17 cellular contexts compared by ENCODE assay signal in the genomic region with DNA sequence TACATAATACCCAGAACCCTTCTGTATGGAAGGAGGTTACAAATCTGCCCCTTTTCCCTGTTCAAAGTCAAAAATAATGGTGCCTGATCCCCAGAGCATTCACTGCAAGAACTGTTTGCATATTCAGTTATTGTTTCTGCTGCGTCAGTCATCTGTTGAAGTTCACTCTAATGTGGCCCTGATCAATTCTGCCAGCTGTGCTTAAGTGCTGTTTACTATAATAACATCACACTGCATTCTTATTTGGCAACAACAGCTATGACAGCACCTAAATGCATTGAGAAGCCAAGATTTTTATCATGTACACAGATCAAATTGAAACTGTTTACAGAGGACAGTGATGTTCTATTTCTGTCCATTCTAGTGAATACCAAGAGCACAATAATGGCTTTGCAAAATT.
DNase-seq lines count a peak whose midpoint lies in the region; ATAC-seq, FAIRE-seq and TF ChIP-seq lines count a peak whose summit lies in the region.
"Had no signal": no experiment of that assay in that cellular context is flagged by ENCODE, and none has a peak within 500 bp of the region (broad histone marks: within the 10 kb centered on the region; RNA-seq: fewer than 3 reads in every experiment).

No MANE protein-coding gene starts in this region.

- peak overlapping the region in 4 of 5 experiments; percentile 6 to 76 (median 57) for H3K27ac Mint-ChIP-seq in brain
- H3K27ac Mint-ChIP-seq in activated T-cell treated with anti-CD3 and anti-CD28 coated beads, Interleukin-2, amount 50 U/mL, for 24 hours: no peak overlapping the region
- no peak overlapping the region for H3K27ac Mint-ChIP-seq in activated T-helper 17 cell treated with anti-CD3 and anti-CD28 coated beads, Interleukin-2, amount 50 U/mL, for 72 hours
- H3K27ac Mint-ChIP-seq: CD4-positive, CD25-positive, alpha-beta regulatory T cell; dendritic cell treated with granulocyte-macrophage colony-stimulating factor and Interleukin-4, amounts not matched to agents 40 ng/mL and 50 ng/mL, for 4 days; T-helper 1 cell treated with Interleukin-12 subunit alpha and Interleukin-12 subunit beta and Interleukin-4 antibody, amounts not matched to agents 30 μg/mL and 1 μg/mL, for 36 hours had no signal

- DNase-seq in NCI-H82 (lab: John Stamatoyannopoulos, UW) (peak; percentile 17), NCI-H82 treated with DMSO at 0.1 percent for 48 hours (lab: John Stamatoyannopoulos, UW; ENCODE audit: unreplicated experiment) (no peak), NCI-H2227 (lab: John Stamatoyannopoulos, UW; ENCODE audit: unreplicated experiment) (peak; percentile 24), GM19239 (ENCODE audit: insufficient read length, low spot score) (no peak)
- no peak for DNase-seq in activated T-cell treated with anti-CD3 and anti-CD28 coated beads, Interleukin-2, amount 50 U/mL, for 24 hours
- DNase-seq in stimulated activated naive CD8-positive, alpha-beta T cell treated with anti-CD3 and anti-CD28 coated beads, Interleukin-15, Interleukin-2, amounts not matched to agents 100 U/mL and 50 U/mL, for 24 hours: no peak
- DNase-seq: CD4-positive, CD25-positive, alpha-beta regulatory T cell; esophagus squamous epithelium; HCEC 1CT; MG63; pancreas; RPMI8226 had no signal

- no peak for ATAC-seq in stimulated activated naive CD8-positive, alpha-beta T cell treated with anti-CD3 and anti-CD28 coated beads, Interleukin-15, Interleukin-2, amounts not matched to agents 100 U/mL and 50 U/mL, for 24 hours
- no peak for ATAC-seq in activated T-helper 17 cell treated with anti-CD3 and anti-CD28 coated beads, Interleukin-2, amount 50 U/mL, for 72 hours (replicated peaks)
- ATAC-seq: A549 had no signal

- peaks cover 7% of the 10 kb centered on the region for H3K36me3 Mint-ChIP-seq in brain
- H3K36me3 Mint-ChIP-seq in activated T-cell treated with anti-CD3 and anti-CD28 coated beads, Interleukin-2, amount 50 U/mL, for 24 hours (ENCODE audit: low read depth): no peaks in the 10 kb centered on the region
- no peaks in the 10 kb centered on the region for H3K36me3 Mint-ChIP-seq in activated T-helper 17 cell treated with anti-CD3 and anti-CD28 coated beads, Interleukin-2, amount 50 U/mL, for 72 hours (ENCODE audit: low read depth)
- H3K36me3 Mint-ChIP-seq: CD4-positive, CD25-positive, alpha-beta regulatory T cell had no signal

- peaks cover 8% of the 10 kb centered on the region for H3K27me3 Mint-ChIP-seq in brain
- H3K27me3 Mint-ChIP-seq in activated T-cell treated with anti-CD3 and anti-CD28 coated beads, Interleukin-2, amount 50 U/mL, for 24 hours: no peaks in the 10 kb centered on the region
- H3K27me3 Mint-ChIP-seq in activated T-helper 17 cell treated with anti-CD3 and anti-CD28 coated beads, Interleukin-2, amount 50 U/mL, for 72 hours: no peaks in the 10 kb centered on the region
- H3K27me3 Mint-ChIP-seq: CD4-positive, CD25-positive, alpha-beta regulatory T cell; dendritic cell treated with granulocyte-macrophage colony-stimulating factor and Interleukin-4, amounts not matched to agents 40 ng/mL and 50 ng/mL, for 4 days had no signal

- no peaks in the 10 kb centered on the region for H3K9me3 Mint-ChIP-seq in brain
- peaks cover 3% of the 10 kb centered on the region for H3K9me3 Mint-ChIP-seq in activated T-cell treated with anti-CD3 and anti-CD28 coated beads, Interleukin-2, amount 50 U/mL, for 24 hours
- no peaks in the 10 kb centered on the region for H3K9me3 Mint-ChIP-seq in activated T-helper 17 cell treated with anti-CD3 and anti-CD28 coated beads, Interleukin-2, amount 50 U/mL, for 72 hours
- H3K9me3 Mint-ChIP-seq: dendritic cell treated with granulocyte-macrophage colony-stimulating factor and Interleukin-4, amounts not matched to agents 40 ng/mL and 50 ng/mL, for 4 days; T-helper 1 cell treated with Interleukin-12 subunit alpha and Interleukin-12 subunit beta and Interleukin-4 antibody, amounts not matched to agents 30 μg/mL and 1 μg/mL, for 36 hours had no signal

- peaks cover 78% of the 10 kb centered on the region for H3K4me1 Mint-ChIP-seq in brain
- no peaks in the 10 kb centered on the region for H3K4me1 Mint-ChIP-seq in activated T-cell treated with anti-CD3 and anti-CD28 coated beads, Interleukin-2, amount 50 U/mL, for 24 hours (ENCODE audit: low read depth)
- H3K4me1 Mint-ChIP-seq in activated T-helper 17 cell treated with anti-CD3 and anti-CD28 coated beads, Interleukin-2, amount 50 U/mL, for 72 hours: no peaks in the 10 kb centered on the region
- H3K4me1 Mint-ChIP-seq: CD4-positive, CD25-positive, alpha-beta regulatory T cell had no signal

- peak overlapping the region; percentile 7 to 60 (median 50) for H3K4me3 Mint-ChIP-seq in brain
- no peak overlapping the region for H3K4me3 Mint-ChIP-seq in activated T-cell treated with anti-CD3 and anti-CD28 coated beads, Interleukin-2, amount 50 U/mL, for 24 hours
- no peak overlapping the region for H3K4me3 Mint-ChIP-seq in activated T-helper 17 cell treated with anti-CD3 and anti-CD28 coated beads, Interleukin-2, amount 50 U/mL, for 72 hours
- H3K4me3 Mint-ChIP-seq: CD4-positive, CD25-positive, alpha-beta regulatory T cell; dendritic cell treated with granulocyte-macrophage colony-stimulating factor and Interleukin-4, amounts not matched to agents 40 ng/mL and 50 ng/mL, for 4 days; T-helper 1 cell treated with Interleukin-12 subunit alpha and Interleukin-12 subunit beta and Interleukin-4 antibody, amounts not matched to agents 30 μg/mL and 1 μg/mL, for 36 hours had no signal

- TF ChIP-seq CTCF in brain (conservative IDR thresholded peaks at IDR 0.05): no peak

- no peak for FAIRE-seq in GM19239 (lab: Jason Lieb, UNC)
- FAIRE-seq: A549 had no signal

Comparison
In these comparisons a context has a peak if more than half of its experiments do, and no peak if none do; other contexts are left out.
1. DNase-seq: peak in NCI-H82 (single experiment) and NCI-H2227 (single experiment); none in NCI-H82 treated with DMSO at 0.1 percent for 48 hours (single experiment), activated T-cell treated with anti-CD3 and anti-CD28 coated beads, Interleukin-2, amount 50 U/mL, for 24 hours (single experiment), stimulated activated naive CD8-positive, alpha-beta T cell treated with anti-CD3 and anti-CD28 coated beads, Interleukin-15, Interleukin-2, amounts not matched to agents 100 U/mL and 50 U/mL, for 24 hours (single experiment) and GM19239 (single experiment).
2. H3K27ac Mint-ChIP-seq: peak in brain (4 of 5); none in activated T-cell treated with anti-CD3 and anti-CD28 coated beads, Interleukin-2, amount 50 U/mL, for 24 hours (single experiment) and activated T-helper 17 cell treated with anti-CD3 and anti-CD28 coated beads, Interleukin-2, amount 50 U/mL, for 72 hours (single experiment).
3. H3K4me3 Mint-ChIP-seq: peak in brain (5 of 5); none in activated T-cell treated with anti-CD3 and anti-CD28 coated beads, Interleukin-2, amount 50 U/mL, for 24 hours (single experiment) and activated T-helper 17 cell treated with anti-CD3 and anti-CD28 coated beads, Interleukin-2, amount 50 U/mL, for 72 hours (single experiment).